In genomic region chr16:51967566-51967965, GRCh38 we compare ENCODE assay signal across 22 cellular contexts.
A peak's percentile ranks its signal among the peaks of the same experiment; 100 is the strongest.
DNase-seq lines count a peak whose midpoint lies in the region; ATAC-seq, FAIRE-seq and TF ChIP-seq lines count a peak whose summit lies in the region.
"Had no signal": no experiment of that assay in that cellular context is flagged by ENCODE, and none has a peak within 500 bp of the region (broad histone marks: within the 10 kb centered on the region; RNA-seq: fewer than 3 reads in every experiment).

No MANE protein-coding gene starts in this region.

- peaks cover 28% of the 10 kb centered on the region for H3K4me1 Mint-ChIP-seq in GM23338
- no peaks in the 10 kb centered on the region for H3K4me1 Mint-ChIP-seq in CD8-positive, alpha-beta memory T cell
- H3K4me1 Mint-ChIP-seq: CD4-positive, CD25-positive, alpha-beta regulatory T cell had no signal

- H3K36me3 Mint-ChIP-seq in GM23338 (ENCODE audit: low read depth) = no peaks in the 10 kb centered on the region
- no peaks in the 10 kb centered on the region for H3K36me3 Mint-ChIP-seq in CD8-positive, alpha-beta memory T cell
- H3K36me3 Mint-ChIP-seq: CD4-positive, CD25-positive, alpha-beta regulatory T cell; CD8-positive, alpha-beta T cell had no signal

- POLR2A ChIA-PET in CD8-positive, alpha-beta memory T cell (lab: Charles Lee) = no interaction called here

- H3K27me3 ChIP-seq in GM23338 (ENCODE audit: insufficient read depth) (no peaks in the 10 kb centered on the region), vagina (no peaks in the 10 kb centered on the region)
- no peaks in the 10 kb centered on the region for H3K27me3 ChIP-seq in CD8-positive, alpha-beta memory T cell (ENCODE audit: insufficient read depth, low read length, poor library complexity, severe bottlenecking)

- ATAC-seq in GM23338 (no peak), sciatic nerve (peak; percentile 32), HG03175 (IDR thresholded peaks at IDR 0.05; ENCODE audit: unreplicated experiment) (no peak)
- ATAC-seq: A549; CD8-positive, alpha-beta T cell; GM12878 had no signal

- H4K20me1 ChIP-seq in GM23338 (replicated peaks; ENCODE audit: insufficient read depth) = no peaks in the 10 kb centered on the region

- H3K9me3 Mint-ChIP-seq in GM23338 = no peaks in the 10 kb centered on the region
- peaks cover 3 to 31% (median 6%) of the 10 kb centered on the region in 5 donors for H3K9me3 Mint-ChIP-seq in CD8-positive, alpha-beta memory T cell

- H3F3A ChIP-seq in GM23338 (replicated peaks; ENCODE audit: low read depth) = no peaks in the 10 kb centered on the region

- H3K27me3 Mint-ChIP-seq in GM23338 (ENCODE audit: insufficient read depth, low read depth, poor library complexity) = peaks cover 2% of the 10 kb centered on the region
- H3K27me3 Mint-ChIP-seq in CD8-positive, alpha-beta memory T cell = no peaks in the 10 kb centered on the region
- H3K27me3 Mint-ChIP-seq: CD4-positive, CD25-positive, alpha-beta regulatory T cell had no signal

- intact Hi-C loops in kidney (cut with DNase I) (no loop called here), sciatic nerve (cut with DNase I) (no loop called here), vagina (cut with DNase I) (no loop called here)

- FAIRE-seq in kidney (lab: Jason Lieb, UNC) = no peak
- FAIRE-seq: A549, D721Med, GM12878 had no signal

- no peak for TF ChIP-seq CTCF in GM23338 (conservative IDR thresholded peaks at IDR 0.05; ENCODE audit: low read depth in 2 of 2)
- no peak for TF ChIP-seq CTCF in kidney (IDR thresholded peaks at IDR 0.05; ENCODE audit: borderline replicate concordance, extremely low read depth, insufficient read depth)
- no peak for TF ChIP-seq CTCF in vagina (IDR thresholded peaks at IDR 0.05)

- CTCF ChIA-PET in CD8-positive, alpha-beta memory T cell (lab: Charles Lee) = no interaction called here

- no peaks in the 10 kb centered on the region for H3K79me2 ChIP-seq in GM23338 (replicated peaks; ENCODE audit: insufficient read depth)

- H3K4me1 ChIP-seq in GM23338 (ENCODE audit: insufficient read depth) = peaks cover 24% of the 10 kb centered on the region
- no peaks in the 10 kb centered on the region for H3K4me1 ChIP-seq in kidney (ENCODE audit: control insufficient read depth in 1 of 2, insufficient read depth in 1 of 2, low read depth in 1 of 2, low read length in 2 of 2)
- H3K4me1 ChIP-seq in CD8-positive, alpha-beta memory T cell (ENCODE audit: insufficient read depth, low read length) = no peaks in the 10 kb centered on the region
- H3K4me1 ChIP-seq in vagina = no peaks in the 10 kb centered on the region
- H3K4me1 ChIP-seq: A549 had no signal

- H3K4me2 ChIP-seq in GM23338 = peak overlapping the region; percentile 60
- H3K4me2 ChIP-seq: A549 had no signal

- DNase-seq in GM23338 (ENCODE audit: low spot score) = no peak
- no peak for DNase-seq in SK-N-MC (ENCODE audit: low read depth, low spot score)
- peak; percentile 64 for DNase-seq in kidney
- no peak for DNase-seq in sciatic nerve (ENCODE audit: low spot score)
- no peak for DNase-seq in CD8-positive, alpha-beta memory T cell
- no peak for DNase-seq in occipital lobe (lab: John Stamatoyannopoulos, UW)
- no peak for DNase-seq in vagina (ENCODE audit: extremely low spot score in 2 of 2)
- DNase-seq: 8988T; C1 segment of cervical spinal cord; CD4-positive, CD25-positive, alpha-beta regulatory T cell; CD8-positive, alpha-beta T cell; DMS 273 treated with DMSO at 0.1 percent for 48 hours; DMS79; EL; GDM1; GOT3; H7; HCEC 1CT had no signal

- H3K36me3 ChIP-seq in GM23338 (ENCODE audit: insufficient read depth) (no peaks in the 10 kb centered on the region), SK-N-MC (ENCODE audit: insufficient read depth, low read length) (no peaks in the 10 kb centered on the region), kidney (ENCODE audit: control insufficient read depth in 1 of 2, insufficient read depth in 2 of 2, low read length in 2 of 2) (no peaks in the 10 kb centered on the region), vagina (no peaks in the 10 kb centered on the region)
- no peaks in the 10 kb centered on the region for H3K36me3 ChIP-seq in CD8-positive, alpha-beta memory T cell (ENCODE audit: insufficient read depth, low read length)

- H3K27ac ChIP-seq in GM23338 (ENCODE audit: low read depth) = no peak overlapping the region
- no peak overlapping the region for H3K27ac ChIP-seq in SK-N-MC
- no peak overlapping the region for H3K27ac ChIP-seq in kidney (ENCODE audit: low read depth in 2 of 2, low read length in 2 of 2)
- no peak overlapping the region for H3K27ac ChIP-seq in CD8-positive, alpha-beta memory T cell (ENCODE audit: low read depth, low read length)
- no peak overlapping the region for H3K27ac ChIP-seq in vagina
- H3K27ac ChIP-seq: A549 had no signal

- H3K4me3 ChIP-seq in GM23338 (no peak overlapping the region), SK-N-MC (0 out of 2 replicates have a peak overlapping the region, but pooled peaks have one; percentile 29), kidney (ENCODE audit: low read length in 2 of 2) (no peak overlapping the region), vagina (no peak overlapping the region)
- H3K4me3 ChIP-seq in CD8-positive, alpha-beta memory T cell (ENCODE audit: low read length) = no peak overlapping the region
- H3K4me3 ChIP-seq: A549, GM12878 had no signal

- H3K4me3 Mint-ChIP-seq in GM23338 = no peak overlapping the region
- H3K4me3 Mint-ChIP-seq in CD8-positive, alpha-beta memory T cell = no peak overlapping the region
- H3K4me3 Mint-ChIP-seq: CD4-positive, CD25-positive, alpha-beta regulatory T cell; CD8-positive, alpha-beta T cell had no signal

- H3K9ac ChIP-seq in SK-N-MC (ENCODE audit: insufficient read length) (no peak overlapping the region), kidney (ENCODE audit: low read length in 2 of 2) (no peak overlapping the region)

- no peak overlapping the region for H3K27ac Mint-ChIP-seq in GM23338
- H3K27ac Mint-ChIP-seq in CD8-positive, alpha-beta memory T cell = no peak overlapping the region
- H3K27ac Mint-ChIP-seq: CD4-positive, CD25-positive, alpha-beta regulatory T cell; CD8-positive, alpha-beta T cell had no signal

- peak overlapping the region; percentile 93 for H2AFZ ChIP-seq in GM23338

- no peak for TF ChIP-seq POLR2A in vagina (IDR thresholded peaks at IDR 0.05)

- H3K9me3 ChIP-seq in SK-N-MC (ENCODE audit: low read depth, low read length) (no peaks in the 10 kb centered on the region), kidney (ENCODE audit: control insufficient read depth in 1 of 2, low read length in 2 of 2) (no peaks in the 10 kb centered on the region), vagina (no peaks in the 10 kb centered on the region)
- no peaks in the 10 kb centered on the region for H3K9me3 ChIP-seq in CD8-positive, alpha-beta memory T cell (ENCODE audit: low read length)
- H3K9me3 ChIP-seq: A549 had no signal

- H3K9me2 ChIP-seq in GM23338 (ENCODE audit: insufficient read depth) = peaks cover 8% of the 10 kb centered on the region; the same call in 1 of the 2 replicates

TF ChIP-seq in GM23338, 12 proteins besides CTCF, POLR2A, EP300 and RAD21 (continues in another document):
- no peak for TF ChIP-seq EZH2 (IDR thresholded peaks at IDR 0.05; ENCODE audit: low read depth, unreplicated experiment)
- no peak for TF ChIP-seq EZH2phosphoT487 (IDR thresholded peaks at IDR 0.05; ENCODE audit: unreplicated experiment)
- TF ChIP-seq REST (IDR thresholded peaks at IDR 0.05; ENCODE audit: unreplicated experiment) = no peak
- no peak for TF ChIP-seq JUNB (IDR thresholded peaks at IDR 0.05; ENCODE audit: unreplicated experiment)
